Comparison of ENCODE assay signal across 8 cellular contexts in genomic region chr14:55430024-55430690, GRCh38. TPM values are rescaled to one million over a fixed set of nuclear protein-coding genes. Genes with fewer than 3 reads are reported as not detected.
DNase-seq lines count a peak whose midpoint lies in the region; ATAC-seq, FAIRE-seq and TF ChIP-seq lines count a peak whose summit lies in the region.

No MANE protein-coding gene starts in this region.

- H3K4me3 Mint-ChIP-seq in Caco-2 (ENCODE audit: unreplicated experiment) = no peak overlapping the region

- TF ChIP-seq CTCF in Caco-2 (IDR thresholded peaks at IDR 0.05; ENCODE audit: insufficient read depth in 1 of 2, low read depth in 1 of 2, low read length in 1 of 2, severe bottlenecking in 1 of 2, unreplicated experiment in 1 of 2) = peak; percentile 36 to 38
- TF ChIP-seq CTCF in astrocyte of the cerebellum (IDR thresholded peaks at IDR 0.05; ENCODE audit: low read depth, low read length, missing control alignments) = peak; percentile 38
- TF ChIP-seq CTCF in kidney (IDR thresholded peaks at IDR 0.05; ENCODE audit: borderline replicate concordance, extremely low read depth, insufficient read depth) = peak; percentile 31
- peak in 4 of 6 experiments; percentile 16 to 44 (median 39) for TF ChIP-seq CTCF in upper lobe of left lung (IDR thresholded peaks at IDR 0.05)

- 0 to 6% methylated on average over 1 of the region's 1 CpG for WGBS in upper lobe of left lung, 2 donors

- H3K27ac ChIP-seq in kidney (ENCODE audit: low read depth in 2 of 2, low read length in 2 of 2) = no peak overlapping the region
- H3K27ac ChIP-seq in upper lobe of left lung = no peak overlapping the region

- no peaks in the 10 kb centered on the region for H3K36me3 ChIP-seq in Caco-2 (ENCODE audit: control insufficient read depth, insufficient read depth, low read length)
- H3K36me3 ChIP-seq in kidney (ENCODE audit: control insufficient read depth in 1 of 2, insufficient read depth in 2 of 2, low read length in 2 of 2) = no peaks in the 10 kb centered on the region
- no peaks in the 10 kb centered on the region for H3K36me3 ChIP-seq in upper lobe of left lung
- no peaks in the 10 kb centered on the region for H3K36me3 ChIP-seq in MG63

- H3K27ac Mint-ChIP-seq in Caco-2 (ENCODE audit: unreplicated experiment) = no peak overlapping the region

- no peak overlapping the region for H3K9ac ChIP-seq in kidney (ENCODE audit: low read length in 2 of 2)

- peak; percentile 68 to 82 for ATAC-seq in upper lobe of left lung (ENCODE audit: low FRiP score in 2 of 2)

- H3K36me3 Mint-ChIP-seq in Caco-2 (ENCODE audit: insufficient read depth, unreplicated experiment) = no peaks in the 10 kb centered on the region

- TF ChIP-seq EP300 in upper lobe of left lung (IDR thresholded peaks at IDR 0.05) = no peak

- TF ChIP-seq POLR2A in upper lobe of left lung (IDR thresholded peaks at IDR 0.05) = no peak

- no peaks in the 10 kb centered on the region for H3K9me3 ChIP-seq in Caco-2
- no peaks in the 10 kb centered on the region for H3K9me3 ChIP-seq in kidney (ENCODE audit: control insufficient read depth in 1 of 2, low read length in 2 of 2)
- H3K9me3 ChIP-seq in upper lobe of left lung = no peaks in the 10 kb centered on the region
- no peaks in the 10 kb centered on the region for H3K9me3 ChIP-seq in MG63

- H3K9me3 Mint-ChIP-seq in Caco-2 (ENCODE audit: unreplicated experiment) = no peaks in the 10 kb centered on the region

- BruUV-seq in Caco-2 (replicated peaks; lab: Mats Ljungman, UMichigan) = no TSS peak

- H3K4me1 Mint-ChIP-seq in Caco-2 (ENCODE audit: low read depth, unreplicated experiment) = peaks cover 13% of the 10 kb centered on the region

- in situ Hi-C loops in astrocyte of the cerebellum (cut with HindIII; ENCODE audit: low sequenced_read_pairs) = no loop called here

- no peaks in the 10 kb centered on the region for H3K27me3 Mint-ChIP-seq in Caco-2 (ENCODE audit: insufficient read depth, unreplicated experiment)

- FAIRE-seq in GM19239 (lab: Jason Lieb, UNC) = peak; percentile 66
- no peak for FAIRE-seq in kidney (lab: Jason Lieb, UNC)

- intact Hi-C loops in Caco-2 (cut with micrococcal nuclease; ENCODE audit: unreplicated experiment) (loop anchor here (1.0 to 10.0 kb wide), 3 partner anchors 159 to 225 kb away; partner anchors contain the start of gene FBXO34), kidney (cut with DNase I) (no loop called here)

- CTCF ChIA-PET in Caco-2 (lab: Charles Lee) = interaction anchor here (1.0 kb wide), 1 partner anchor 101 kb away, joined by 10 read pairs; no protein-coding TSS in a partner anchor

- H3K27me3 ChIP-seq in Caco-2 (replicated peaks; ENCODE audit: control insufficient read depth, insufficient read depth, low read length) (no peaks in the 10 kb centered on the region), upper lobe of left lung (no peaks in the 10 kb centered on the region), MG63 (no peaks in the 10 kb centered on the region)

- H3K4me1 ChIP-seq in Caco-2 = no peaks in the 10 kb centered on the region; the same call in 1 of the 2 replicates
- peaks cover 0 to 3% of the 10 kb centered on the region in 2 donors for H3K4me1 ChIP-seq in kidney (ENCODE audit: control insufficient read depth in 1 of 2, insufficient read depth in 1 of 2, low read depth in 1 of 2, low read length in 2 of 2)
- H3K4me1 ChIP-seq in upper lobe of left lung = no peaks in the 10 kb centered on the region

- H3K4me3 ChIP-seq in Caco-2 (ENCODE audit: low read depth, low read length) (no peak overlapping the region), astrocyte of the cerebellum (ENCODE audit: low read depth, low read length) (no peak overlapping the region), kidney (ENCODE audit: low read length in 2 of 2) (no peak overlapping the region), upper lobe of left lung (no peak overlapping the region), MG63 (no peak overlapping the region)

- DNase-seq in Caco-2 (peak; percentile 49 to 69), GM19239 (ENCODE audit: insufficient read length, low spot score) (no peak), Kasumi-1 (lab: John Stamatoyannopoulos, UW) (peak; percentile 60 to 76), RPMI7951 (ENCODE audit: low read depth) (peak; percentile 66), astrocyte of the cerebellum (ENCODE audit: low read depth) (peak; percentile 59), kidney (no peak), upper lobe of left lung (peak in 1 of 2 donors; percentile 31), MG63 (no peak)

- POLR2A ChIA-PET in Caco-2 (lab: Charles Lee) = no interaction called here

RNA-seq across cellular contexts. Expression of gene TBPL2, which starts 10.3 kb away (rescaled TPM):
- total RNA-seq in Caco-2 (2022) (not detected in 2 replicates), kidney (not detected), upper lobe of left lung (not detected)
- total RNA-seq in RPMI7951 (2014; rRNA removed; shearing (Covaris generic)) = not detected in 2 replicates
- not detected for polyA plus RNA-seq in kidney (ENCODE audit: insufficient read depth, low read depth, low replicate concordance)
- total RNA-seq in MG63 (2014; rRNA removed; shearing (Covaris generic); ENCODE audit: low replicate concordance) = not detected in 2 replicates

RNA-seq across cellular contexts. Expression of gene ATG14, which starts 18.5 kb away (rescaled TPM):
- total RNA-seq in Caco-2 (2022) (11.4 and 13.1 TPM in 2 replicates), kidney (13.3 TPM), upper lobe of left lung (10 to 100 TPM in 4 of 6 donors, 1 to 10 TPM in 2; 7.6 to 29.3 (median 11.1) TPM)
- 4.1 and 6.8 TPM in 2 replicates for total RNA-seq in RPMI7951 (2014; rRNA removed; shearing (Covaris generic))
- polyA plus RNA-seq in kidney (ENCODE audit: insufficient read depth, low read depth, low replicate concordance) = 5.2 TPM
- total RNA-seq in MG63 (2014; rRNA removed; shearing (Covaris generic); ENCODE audit: low replicate concordance) = 3.6 and 6.4 TPM in 2 replicates

Comparison
In these comparisons a context has a peak if more than half of its experiments do, and no peak if none do; other contexts are left out.
1. DNase-seq: peak in Caco-2 (2 of 2), Kasumi-1 (2 of 2), RPMI7951 (single experiment) and astrocyte of the cerebellum (single experiment); none in GM19239 (single experiment), kidney (single experiment) and MG63 (single experiment).
2. Peak in every context shown above with its lines, with median percentiles within 50 percentile points of each other: CTCF ChIP-seq.